ENCODE assay signal across 20 cellular contexts in the genomic region with DNA sequence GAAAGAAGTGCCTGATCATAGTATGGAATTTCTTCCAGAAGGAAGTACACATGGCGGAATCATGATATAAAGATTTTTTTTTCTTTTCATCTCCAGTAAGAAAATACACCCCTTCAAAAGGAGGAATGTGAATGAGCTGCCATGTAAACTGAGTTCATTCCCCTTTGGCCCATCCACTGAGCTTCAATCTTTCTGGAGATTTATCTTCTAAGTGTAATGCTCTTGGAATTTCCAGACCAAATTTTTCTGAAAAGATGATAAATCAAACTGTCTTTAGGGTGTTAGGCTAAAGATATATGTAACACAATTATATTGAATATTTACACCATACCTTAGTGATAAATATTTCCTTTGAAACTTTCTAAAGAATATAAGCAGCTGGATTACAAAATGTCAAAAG. TPM values are rescaled to one million over a fixed set of nuclear protein-coding genes. Genes with fewer than 3 reads are reported as not detected.
DNase-seq lines count a peak whose midpoint lies in the region; ATAC-seq and TF ChIP-seq lines count a peak whose summit lies in the region.
"Had no signal": no experiment of that assay in that cellular context is flagged by ENCODE, and none has a peak within 500 bp of the region (broad histone marks: within the 10 kb centered on the region; RNA-seq: fewer than 3 reads in every experiment).

No MANE protein-coding gene starts in this region.

- peaks cover 2% of the 10 kb centered on the region for H3K4me1 ChIP-seq in left ventricle myocardium inferior
- H3K4me1 ChIP-seq in esophagus squamous epithelium, result peaks cover 0 to 21% (median 0%) of the 10 kb centered on the region in 3 donors
- peaks cover 46% of the 10 kb centered on the region for H3K4me1 ChIP-seq in osteoblast (ENCODE audit: insufficient read depth, low read length)
- peaks cover 0 to 5% of the 10 kb centered on the region in 2 donors for H3K4me1 ChIP-seq in uterus

- no peaks in the 10 kb centered on the region for H3K9me3 ChIP-seq in left ventricle myocardium inferior (replicated peaks)
- H3K9me3 ChIP-seq in esophagus squamous epithelium, result no peaks in the 10 kb centered on the region
- H3K9me3 ChIP-seq in osteoblast (ENCODE audit: low read depth, low read length), result no peaks in the 10 kb centered on the region
- H3K9me3 ChIP-seq in uterus, result no peaks in the 10 kb centered on the region

- CTCF ChIA-PET in activated CD4-positive, alpha-beta memory T cell treated with anti-CD3 and anti-CD28 coated beads, Interleukin-2, amount 10 ng/mL, durations not matched to agents 7 days and 5 days (lab: Charles Lee), result no interaction called here

- 68 to 92% methylated on average over 1 of the region's 1 CpG for WGBS in esophagus squamous epithelium, 2 donors

- H3K79me2 ChIP-seq in osteoblast (ENCODE audit: insufficient read depth, low read length), result peaks cover 50% of the 10 kb centered on the region

- no peaks in the 10 kb centered on the region for H4K20me1 ChIP-seq in osteoblast (ENCODE audit: insufficient read depth, low read length)

- TF ChIP-seq CTCF in left ventricle myocardium inferior (IDR thresholded peaks at IDR 0.05; ENCODE audit: borderline replicate concordance), result no peak
- no peak for TF ChIP-seq CTCF in esophagus squamous epithelium (IDR thresholded peaks at IDR 0.05)
- TF ChIP-seq CTCF in osteoblast (IDR thresholded peaks at IDR 0.05; ENCODE audit: extremely low read depth, low read depth, low read length), result no peak
- no peak for TF ChIP-seq CTCF in uterus (IDR thresholded peaks at IDR 0.05)

- H3K4me3 Mint-ChIP-seq in activated CD4-positive, alpha-beta memory T cell treated with anti-CD3 and anti-CD28 coated beads, Interleukin-2, amount 10 ng/mL, durations not matched to agents 7 days and 5 days, result no peak overlapping the region
- H3K4me3 Mint-ChIP-seq: CD8-positive, alpha-beta T cell; dendritic cell treated with granulocyte-macrophage colony-stimulating factor and Interleukin-4, amounts not matched to agents 40 ng/mL and 50 ng/mL, for 4 days had no signal

- H3K27me3 ChIP-seq in left ventricle myocardium inferior (ENCODE audit: low read depth) (no peaks in the 10 kb centered on the region), esophagus squamous epithelium (no peaks in the 10 kb centered on the region), osteoblast (ENCODE audit: insufficient read depth, low read length) (no peaks in the 10 kb centered on the region), uterus (no peaks in the 10 kb centered on the region)

- H3K27ac Mint-ChIP-seq in activated CD4-positive, alpha-beta memory T cell treated with anti-CD3 and anti-CD28 coated beads, Interleukin-2, amount 10 ng/mL, durations not matched to agents 7 days and 5 days, result no peak overlapping the region
- H3K27ac Mint-ChIP-seq: CD8-positive, alpha-beta T cell; dendritic cell treated with granulocyte-macrophage colony-stimulating factor and Interleukin-4, amounts not matched to agents 40 ng/mL and 50 ng/mL, for 4 days; naive thymus-derived CD8-positive, alpha-beta T cell had no signal

- H3K27ac ChIP-seq in left ventricle myocardium inferior (replicated peaks) (peak overlapping the region; percentile 85), esophagus squamous epithelium (peak overlapping the region in 3 of 4 donors; percentile 22 to 85 (median 75)), osteoblast (ENCODE audit: low read depth, low read length) (peak overlapping the region; percentile 70), uterus (peak overlapping the region; percentile 87 to 97)
- H3K27ac ChIP-seq: epithelial cell of prostate had no signal

- H3K36me3 Mint-ChIP-seq in activated CD4-positive, alpha-beta memory T cell treated with anti-CD3 and anti-CD28 coated beads, Interleukin-2, amount 10 ng/mL, durations not matched to agents 7 days and 5 days (ENCODE audit: low read depth), result no peaks in the 10 kb centered on the region
- H3K36me3 Mint-ChIP-seq: CD8-positive, alpha-beta T cell; naive thymus-derived CD8-positive, alpha-beta T cell had no signal

- no peaks in the 10 kb centered on the region for H3K4me1 Mint-ChIP-seq in activated CD4-positive, alpha-beta memory T cell treated with anti-CD3 and anti-CD28 coated beads, Interleukin-2, amount 10 ng/mL, durations not matched to agents 7 days and 5 days

- intact Hi-C loops in left ventricle myocardium inferior (cut with micrococcal nuclease), result no loop called here
- intact Hi-C loops in left cardiac atrium (cut with DNase I), result loop anchor here in 1 of 2 donors (10.0 kb wide), 1 partner anchor 147 kb away; no protein-coding TSS in a partner anchor
- intact Hi-C loops in esophagus squamous epithelium (cut with DNase I), result loop anchor here (5.0 kb wide), 1 partner anchor 150 kb away; no protein-coding TSS in a partner anchor
- intact Hi-C loops in uterus (cut with DNase I; ENCODE audit: low total_unique reads), result loop anchor here (5.0 kb wide), 1 partner anchor 150 kb away; no protein-coding TSS in a partner anchor

- peak overlapping the region; percentile 76 for H3K4me2 ChIP-seq in osteoblast (ENCODE audit: insufficient read depth, low read length)

- H3K36me3 ChIP-seq in left ventricle myocardium inferior (no peaks in the 10 kb centered on the region), esophagus squamous epithelium (no peaks in the 10 kb centered on the region), osteoblast (ENCODE audit: insufficient read depth, low read length) (peaks cover 14% of the 10 kb centered on the region), uterus (no peaks in the 10 kb centered on the region)

- TF ChIP-seq POLR2A in esophagus squamous epithelium (IDR thresholded peaks at IDR 0.05) (no peak), uterus (IDR thresholded peaks at IDR 0.05) (no peak)

- DNase-seq in left ventricle myocardium inferior (no peak), left cardiac atrium (no peak), esophagus squamous epithelium (lab: John Stamatoyannopoulos, UW) (no peak), osteoblast (ENCODE audit: insufficient read length, low spot score, missing footprints) (no peak), uterus (no peak), NCI-H510A treated with DMSO at 0.1 percent for 48 hours (lab: John Stamatoyannopoulos, UW) (no peak), T-helper 2 cell (no peak)
- no peak for DNase-seq in activated CD4-positive, alpha-beta memory T cell treated with anti-CD3 and anti-CD28 coated beads, Interleukin-2, amount 10 ng/mL, durations not matched to agents 7 days and 5 days
- DNase-seq: activated effector memory CD4-positive, alpha-beta T cell treated with Interleukin-2 at 50 U/mL for 16 hours; aorta; CD8-positive, alpha-beta T cell; DND-41; left colon; naive thymus-derived CD8-positive, alpha-beta T cell; NCI-H510A; stimulated activated CD4-positive, alpha-beta T cell treated with anti-CD3 and anti-CD28 coated beads, Interleukin-2, amount 100 ng/mL, for 24 hours had no signal

- H3K9me3 Mint-ChIP-seq in activated CD4-positive, alpha-beta memory T cell treated with anti-CD3 and anti-CD28 coated beads, Interleukin-2, amount 10 ng/mL, durations not matched to agents 7 days and 5 days, result no peaks in the 10 kb centered on the region
- H3K9me3 Mint-ChIP-seq: CD8-positive, alpha-beta T cell; dendritic cell treated with granulocyte-macrophage colony-stimulating factor and Interleukin-4, amounts not matched to agents 40 ng/mL and 50 ng/mL, for 4 days; naive thymus-derived CD8-positive, alpha-beta T cell had no signal

- H3K27me3 Mint-ChIP-seq in activated CD4-positive, alpha-beta memory T cell treated with anti-CD3 and anti-CD28 coated beads, Interleukin-2, amount 10 ng/mL, durations not matched to agents 7 days and 5 days, result no peaks in the 10 kb centered on the region
- H3K27me3 Mint-ChIP-seq: dendritic cell treated with granulocyte-macrophage colony-stimulating factor and Interleukin-4, amounts not matched to agents 40 ng/mL and 50 ng/mL, for 4 days had no signal

- POLR2A ChIA-PET in activated CD4-positive, alpha-beta memory T cell treated with anti-CD3 and anti-CD28 coated beads, Interleukin-2, amount 10 ng/mL, durations not matched to agents 7 days and 5 days (lab: Charles Lee), result no interaction called here

- ATAC-seq in left cardiac atrium, result no peak
- ATAC-seq: CD8-positive, alpha-beta T cell; naive thymus-derived CD8-positive, alpha-beta T cell had no signal

- H3K4me3 ChIP-seq in left ventricle myocardium inferior (peak overlapping the region; percentile 56), esophagus squamous epithelium (peak overlapping the region in 3 of 4 donors; percentile 41 to 62 (median 44)), osteoblast (ENCODE audit: insufficient read depth, low read length) (peak overlapping the region; percentile 5), uterus (peak overlapping the region; percentile 36 to 52)

- H2AFZ ChIP-seq in osteoblast (ENCODE audit: low read length), result no peak overlapping the region

RNA-seq across cellular contexts. Expression of a gene that starts 5.2 kb away (rescaled TPM):
- total RNA-seq in left ventricle myocardium inferior (716 TPM), left cardiac atrium (1,000 to 10,000 TPM; 1,324 to 1,437 TPM), esophagus squamous epithelium (1,000 to 10,000 TPM in 1 of 4 donors, 100 to 1,000 TPM in 1, 10 to 100 TPM in 2; 50.1 to 1,296 (median 333) TPM), osteoblast (1,107 and 1,400 TPM in 2 replicates), uterus (1,000 to 10,000 TPM; 1,699 to 4,675 (median 2,258) TPM)
- total RNA-seq in activated CD4-positive, alpha-beta memory T cell treated with anti-CD3 and anti-CD28 coated beads, Interleukin-2, amount 10 ng/mL, durations not matched to agents 7 days and 5 days, result not detected
- total RNA-seq: activated CD8-positive, alpha-beta memory T cell treated with anti-CD3 and anti-CD28 coated beads for 36 hours; CD8-positive, alpha-beta T cell; H1; naive thymus-derived CD8-positive, alpha-beta T cell had no signal

Comparison
In these comparisons a context has a peak if more than half of its experiments do, and no peak if none do; other contexts are left out.
1. H3K4me3 ChIP-seq: peak in every context shown above with its lines; median percentile 56 in left ventricle myocardium inferior; 44 in esophagus squamous epithelium; 44 in uterus; 5 in osteoblast.
2. RNA of a gene that starts 5.2 kb away (total RNA-seq): 1,699 to 4,675 TPM in uterus, 1,324 to 1,437 TPM in left cardiac atrium, 1,107 to 1,400 TPM in osteoblast, 716 TPM in left ventricle myocardium inferior (single experiment) and 50.1 to 1,296 TPM in esophagus squamous epithelium; not detected in activated CD4-positive, alpha-beta memory T cell treated with anti-CD3 and anti-CD28 coated beads, Interleukin-2, amount 10 ng/mL, durations not matched to agents 7 days and 5 days; every median in the first group is over 10 times any median in the second.
3. Peak in every context shown above with its lines, with median percentiles within 50 percentile points of each other: H3K27ac ChIP-seq.